In genomic region chr15:67922106-67922505, GRCh38 we compare ENCODE assay signal across 16 cellular contexts.
DNase-seq lines count a peak whose midpoint lies in the region; TF ChIP-seq lines count a peak whose summit lies in the region.
"Had no signal": no experiment of that assay in that cellular context is flagged by ENCODE, and none has a peak within 500 bp of the region (broad histone marks: within the 10 kb centered on the region; RNA-seq: fewer than 3 reads in every experiment).

No MANE protein-coding gene starts in this region.

- H3K36me3 Mint-ChIP-seq in Caco-2 (ENCODE audit: insufficient read depth, unreplicated experiment): no peaks in the 10 kb centered on the region
- H3K36me3 Mint-ChIP-seq: CD4-positive, CD25-positive, alpha-beta regulatory T cell; CD8-positive, alpha-beta T cell had no signal

- WGBS in hepatocyte (ENCODE audit: low lambda C conversion rate, missing lambda C conversion rate): 98% methylated on average over 7 of the region's 7 CpGs

- no peaks in the 10 kb centered on the region for H3K79me2 ChIP-seq in hepatocyte

- no peaks in the 10 kb centered on the region for H3K27me3 Mint-ChIP-seq in Caco-2 (ENCODE audit: insufficient read depth, unreplicated experiment)
- H3K27me3 Mint-ChIP-seq: CD4-positive, CD25-positive, alpha-beta regulatory T cell had no signal

- no peak overlapping the region for H3K4me2 ChIP-seq in hepatocyte
- H3K4me2 ChIP-seq: GM23338 had no signal

- intact Hi-C loops in Caco-2 (cut with micrococcal nuclease; ENCODE audit: unreplicated experiment) (no loop called here), vagina (cut with DNase I) (no loop called here)

- peaks cover 14% of the 10 kb centered on the region for H3K9me3 ChIP-seq in Caco-2
- no peaks in the 10 kb centered on the region for H3K9me3 ChIP-seq in hepatocyte (ENCODE audit: low read depth)
- no peaks in the 10 kb centered on the region for H3K9me3 ChIP-seq in vagina

- no peak for TF ChIP-seq POLR2A in vagina (IDR thresholded peaks at IDR 0.05)

- CTCF ChIA-PET in Caco-2 (lab: Charles Lee): no interaction called here

- H3K36me3 ChIP-seq in Caco-2 (ENCODE audit: control insufficient read depth, insufficient read depth, low read length) (no peaks in the 10 kb centered on the region), hepatocyte (replicated peaks; ENCODE audit: insufficient read depth, low read depth) (no peaks in the 10 kb centered on the region), vagina (no peaks in the 10 kb centered on the region)

- peaks cover 55% of the 10 kb centered on the region for H3K4me1 Mint-ChIP-seq in Caco-2 (ENCODE audit: low read depth, unreplicated experiment)
- H3K4me1 Mint-ChIP-seq: CD4-positive, CD25-positive, alpha-beta regulatory T cell; GM23338 had no signal

- no peak overlapping the region for H3K4me3 Mint-ChIP-seq in Caco-2 (ENCODE audit: unreplicated experiment)
- H3K4me3 Mint-ChIP-seq: CD4-positive, CD25-positive, alpha-beta regulatory T cell; CD8-positive, alpha-beta T cell; GM23338; H9 had no signal

- H3K27ac ChIP-seq in C4-2B (peak overlapping the region; percentile 67), hepatocyte (peak overlapping the region; percentile 34), vagina (peak overlapping the region; percentile 72)

- TF ChIP-seq CTCF in C4-2B (conservative IDR thresholded peaks at IDR 0.05): no peak
- no peak for TF ChIP-seq CTCF in Caco-2 (IDR thresholded peaks at IDR 0.05; ENCODE audit: insufficient read depth in 1 of 2, low read depth in 1 of 2, low read length in 1 of 2, severe bottlenecking in 1 of 2, unreplicated experiment in 1 of 2)
- no peak for TF ChIP-seq CTCF in hepatocyte (IDR thresholded peaks at IDR 0.05; ENCODE audit: poor library complexity)
- TF ChIP-seq CTCF in vagina (IDR thresholded peaks at IDR 0.05): no peak

- DNase-seq in Caco-2 (no peak), hepatocyte (ENCODE audit: low spot score) (no peak), vagina (ENCODE audit: extremely low spot score in 2 of 2) (no peak), iPS-NIHi11 (ENCODE audit: low spot score) (no peak), KG1 (lab: John Stamatoyannopoulos, UW) (no peak)
- DNase-seq: C1 segment of cervical spinal cord; CD4-positive, CD25-positive, alpha-beta regulatory T cell; CD8-positive, alpha-beta T cell; DMS 273 treated with DMSO at 0.1 percent for 48 hours; DMS79; EL; GDM1; H9 had no signal

- H3K9me2 ChIP-seq in hepatocyte (replicated peaks; ENCODE audit: insufficient read depth): no peaks in the 10 kb centered on the region

- H3K9me3 Mint-ChIP-seq in Caco-2 (ENCODE audit: unreplicated experiment): peaks cover 28% of the 10 kb centered on the region
- H3K9me3 Mint-ChIP-seq: H9 had no signal

- H3K27me3 ChIP-seq in Caco-2 (replicated peaks; ENCODE audit: control insufficient read depth, insufficient read depth, low read length) (no peaks in the 10 kb centered on the region), hepatocyte (no peaks in the 10 kb centered on the region), vagina (no peaks in the 10 kb centered on the region)

- POLR2A ChIA-PET in Caco-2 (lab: Charles Lee): no interaction called here

- H3K4me1 ChIP-seq in Caco-2 (peaks cover 50% of the 10 kb centered on the region), hepatocyte (ENCODE audit: insufficient read depth) (peaks cover 33% of the 10 kb centered on the region), vagina (peaks cover 53% of the 10 kb centered on the region)

- no peak overlapping the region for H3K4me3 ChIP-seq in Caco-2 (ENCODE audit: low read depth, low read length)
- no peak overlapping the region for H3K4me3 ChIP-seq in hepatocyte
- H3K4me3 ChIP-seq in vagina: no peak overlapping the region
- H3K4me3 ChIP-seq: GM12878, GM23338 had no signal

- no peak overlapping the region for H2AFZ ChIP-seq in hepatocyte
- H2AFZ ChIP-seq: GM23338 had no signal

- H3K27ac Mint-ChIP-seq in Caco-2 (ENCODE audit: unreplicated experiment): peak overlapping the region; percentile 49
- H3K27ac Mint-ChIP-seq: CD4-positive, CD25-positive, alpha-beta regulatory T cell; CD8-positive, alpha-beta T cell; GM23338; H9 had no signal

- H4K20me1 ChIP-seq in hepatocyte (ENCODE audit: insufficient read depth, poor library complexity, severe bottlenecking): no peaks in the 10 kb centered on the region

- no TSS peak for BruUV-seq in Caco-2 (replicated peaks; lab: Mats Ljungman, UMichigan)
